ENCODE assay signal across 14 cellular contexts in the genomic region with DNA sequence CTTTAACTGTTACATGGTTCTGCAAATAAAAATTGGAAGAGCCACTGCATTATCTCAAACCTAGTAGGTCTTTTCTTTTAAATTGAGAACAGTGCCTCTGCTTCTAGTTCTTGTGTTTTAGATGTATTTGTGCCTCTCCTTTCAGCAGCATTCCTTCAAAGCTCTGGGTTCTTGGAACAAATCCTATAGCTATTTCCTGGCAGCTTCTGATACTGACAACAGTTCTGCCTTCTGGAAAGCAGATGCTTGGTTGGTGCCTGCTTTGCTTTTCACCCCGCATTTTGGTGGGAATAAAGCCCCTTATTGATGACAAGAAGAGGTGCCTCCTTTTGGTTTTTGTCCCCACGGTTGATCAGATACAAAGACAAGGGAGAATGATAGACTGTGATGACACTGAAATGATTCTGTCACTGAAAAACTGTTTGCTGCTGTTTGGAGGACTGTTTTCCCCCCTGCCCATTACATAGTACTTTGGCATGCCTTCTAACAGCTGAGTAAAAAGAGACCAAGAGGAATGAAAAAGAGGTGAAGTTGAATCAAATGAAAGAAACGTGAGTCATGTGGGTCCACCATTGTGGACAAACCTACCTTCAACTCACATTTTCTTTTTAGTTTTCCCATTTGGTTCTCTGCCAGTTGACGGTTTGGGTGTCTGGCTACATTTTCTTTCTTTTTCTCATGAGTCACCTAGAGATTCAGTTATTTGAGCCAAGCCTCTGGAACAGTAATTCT. TPM values are rescaled to one million over a fixed set of nuclear protein-coding genes. Genes with fewer than 3 reads are reported as not detected.
DNase-seq lines count a peak whose midpoint lies in the region; ATAC-seq, FAIRE-seq and TF ChIP-seq lines count a peak whose summit lies in the region.
"Had no signal": no experiment of that assay in that cellular context is flagged by ENCODE, and none has a peak within 500 bp of the region (broad histone marks: within the 10 kb centered on the region; RNA-seq: fewer than 3 reads in every experiment).

No MANE protein-coding gene starts in this region.

- dilution Hi-C loops in endothelial cell of umbilical vein (cut with MboI; ENCODE audit: extremely low pct_ligation_motif_present, low sequenced_read_pairs), result no loop called here

- no peak overlapping the region for H3K9ac ChIP-seq in endothelial cell of umbilical vein (replicated peaks; ENCODE audit: extremely low read depth, insufficient read depth, low read length)

- H3K79me2 ChIP-seq in endothelial cell of umbilical vein (ENCODE audit: control insufficient read depth, insufficient read depth, low read length), result no peaks in the 10 kb centered on the region

- no peaks in the 10 kb centered on the region for H4K20me1 ChIP-seq in endothelial cell of umbilical vein (replicated peaks; ENCODE audit: control insufficient read depth, extremely low read depth, insufficient read depth, low read length)

- H3K36me3 ChIP-seq in endothelial cell of umbilical vein (ENCODE audit: control insufficient read depth in 2 of 2, extremely low read depth in 1 of 2, insufficient read depth in 2 of 2, low read length in 2 of 2), result peaks cover 2 to 10% of the 10 kb centered on the region in 2 experiments

- peak; percentile 34 for FAIRE-seq in RCC 7860 (lab: Jason Lieb, UNC)
- FAIRE-seq in endothelial cell of umbilical vein (lab: Jason Lieb, UNC), result peak; percentile 54
- FAIRE-seq: frontal cortex, kidney had no signal

- no peak for ATAC-seq in GM21528 (IDR thresholded peaks at IDR 0.05; ENCODE audit: low FRiP score, unreplicated experiment)
- no peak for ATAC-seq in HG02938 (IDR thresholded peaks at IDR 0.05; ENCODE audit: unreplicated experiment)
- ATAC-seq: right lobe of liver had no signal

- no peak overlapping the region for H3K4me3 Mint-ChIP-seq in activated naive CD8-positive, alpha-beta T cell treated with anti-CD3 and anti-CD28 coated beads for 36 hours
- H3K4me3 Mint-ChIP-seq: activated CD4-positive, alpha-beta T cell treated with anti-CD3 and anti-CD28 coated beads, Interleukin-2, amount 10 ng/mL, durations not matched to agents 7 days and 5 days had no signal

- CTCF ChIA-PET in endothelial cell of umbilical vein (lab: Charles Lee), result no interaction called here

- H3K4me1 ChIP-seq in endothelial cell of umbilical vein (ENCODE audit: control insufficient read depth, extremely low read depth, insufficient read depth, low read length), result no peaks in the 10 kb centered on the region

- DNase-seq in EH (ENCODE audit: low read depth) (peak; percentile 71), RCC 7860 (ENCODE audit: low spot score) (peak; percentile 25), endothelial cell of umbilical vein (ENCODE audit: low read depth, low spot score) (no peak), occipital lobe (lab: John Stamatoyannopoulos, UW) (peak; percentile 7), 8988T (no peak)
- DNase-seq in activated naive CD8-positive, alpha-beta T cell treated with anti-CD3 and anti-CD28 coated beads for 36 hours, result no peak
- DNase-seq: activated CD4-positive, alpha-beta T cell treated with anti-CD3 and anti-CD28 coated beads, Interleukin-2, amount 10 ng/mL, durations not matched to agents 7 days and 5 days; caudate nucleus; kidney; right lobe of liver had no signal

- no peaks in the 10 kb centered on the region for H3K9me1 ChIP-seq in endothelial cell of umbilical vein (replicated peaks; ENCODE audit: control insufficient read depth, extremely low read depth, insufficient read depth, low read length)

- H3K27me3 Mint-ChIP-seq in activated naive CD8-positive, alpha-beta T cell treated with anti-CD3 and anti-CD28 coated beads for 36 hours, result no peaks in the 10 kb centered on the region
- H3K27me3 Mint-ChIP-seq: activated CD4-positive, alpha-beta T cell treated with anti-CD3 and anti-CD28 coated beads, Interleukin-2, amount 10 ng/mL, durations not matched to agents 7 days and 5 days had no signal

- POLR2A ChIA-PET in endothelial cell of umbilical vein (lab: Charles Lee), result no interaction called here

- no peak overlapping the region for H3K27ac Mint-ChIP-seq in activated naive CD8-positive, alpha-beta T cell treated with anti-CD3 and anti-CD28 coated beads for 36 hours
- H3K27ac Mint-ChIP-seq: activated CD4-positive, alpha-beta T cell treated with anti-CD3 and anti-CD28 coated beads, Interleukin-2, amount 10 ng/mL, durations not matched to agents 7 days and 5 days; activated T-helper 2 cell treated with anti-CD3 and anti-CD28 coated beads, Interferon-gamma antibody, Interleukin-2, Interleukin-4, amounts not matched to agents 10 μg/mL and 5 μg/mL and 100 μg/mL, durations not matched to agents 14 hours and 24 hours and 36 hours had no signal

- H3K4me1 Mint-ChIP-seq in activated naive CD8-positive, alpha-beta T cell treated with anti-CD3 and anti-CD28 coated beads for 36 hours, result peaks cover 9% of the 10 kb centered on the region

- BruUV-seq in endothelial cell of umbilical vein (replicated peaks; lab: Mats Ljungman, UMichigan), result no TSS peak

- H3K4me2 ChIP-seq in endothelial cell of umbilical vein (ENCODE audit: insufficient read depth, low read length), result no peak overlapping the region

- H3K27ac ChIP-seq in endothelial cell of umbilical vein (ENCODE audit: insufficient read depth, low read depth, low read length), result no peak overlapping the region
- H3K27ac ChIP-seq: right lobe of liver had no signal

- no peak for TF ChIP-seq CTCF in endothelial cell of umbilical vein (IDR thresholded peaks at IDR 0.05; ENCODE audit: extremely low read depth in 1 of 2, insufficient read depth in 1 of 2, low read depth in 1 of 2, low read length in 2 of 2)

- no peak overlapping the region for H2AFZ ChIP-seq in endothelial cell of umbilical vein (ENCODE audit: low read depth, low read length)

- no peaks in the 10 kb centered on the region for H3K9me3 ChIP-seq in endothelial cell of umbilical vein (replicated peaks; ENCODE audit: control insufficient read depth, insufficient read depth, low read length)
- H3K9me3 ChIP-seq: right lobe of liver had no signal

- no peak overlapping the region for H3K4me3 ChIP-seq in endothelial cell of umbilical vein (replicated peaks in 1 of 3; ENCODE audit: insufficient read depth in 1 of 3, low read depth in 1 of 3, low read length in 3 of 3)
- H3K4me3 ChIP-seq: right lobe of liver had no signal

- intact Hi-C loops in endothelial cell of umbilical vein (cut with micrococcal nuclease), result no loop called here

- no peaks in the 10 kb centered on the region for H3K27me3 ChIP-seq in endothelial cell of umbilical vein (ENCODE audit: control insufficient read depth in 2 of 2, insufficient read depth in 2 of 2, low read length in 2 of 2)
- H3K27me3 ChIP-seq: right lobe of liver had no signal

- peaks cover 49% of the 10 kb centered on the region for H3K36me3 Mint-ChIP-seq in activated naive CD8-positive, alpha-beta T cell treated with anti-CD3 and anti-CD28 coated beads for 36 hours

- no peak for TF ChIP-seq POLR2A in endothelial cell of umbilical vein (IDR thresholded peaks at IDR 0.05; ENCODE audit: low read depth, low read length)

- H3K9me3 Mint-ChIP-seq in activated naive CD8-positive, alpha-beta T cell treated with anti-CD3 and anti-CD28 coated beads for 36 hours, result no peaks in the 10 kb centered on the region
- H3K9me3 Mint-ChIP-seq: activated CD4-positive, alpha-beta T cell treated with anti-CD3 and anti-CD28 coated beads, Interleukin-2, amount 10 ng/mL, durations not matched to agents 7 days and 5 days; activated T-helper 2 cell treated with anti-CD3 and anti-CD28 coated beads, Interferon-gamma antibody, Interleukin-2, Interleukin-4, amounts not matched to agents 10 μg/mL and 5 μg/mL and 100 μg/mL, durations not matched to agents 14 hours and 24 hours and 36 hours had no signal

TF ChIP-seq in endothelial cell of umbilical vein, 7 proteins besides CTCF, POLR2A, EP300 and RAD21:
- TF ChIP-seq POLR2AphosphoS5 (IDR thresholded peaks at IDR 0.05; ENCODE audit: insufficient read depth, low read depth, low read length) (no peak), GATA2 (IDR thresholded peaks at IDR 0.05; ENCODE audit: insufficient read depth, insufficient read length, low read depth, low read length) (no peak), MYC (IDR thresholded peaks at IDR 0.05; ENCODE audit: low read depth, low read length) (no peak), FOS (IDR thresholded peaks at IDR 0.05; ENCODE audit: borderline replicate concordance, insufficient read depth, low read length) (no peak), JUN (IDR thresholded peaks at IDR 0.05; ENCODE audit: borderline replicate concordance, insufficient read depth, insufficient read length, low read depth) (no peak), EZH2 (IDR thresholded peaks at IDR 0.05; ENCODE audit: borderline replicate concordance, low read depth, low read length, severe bottlenecking) (no peak)
- TF ChIP-seq, protein P1, sequence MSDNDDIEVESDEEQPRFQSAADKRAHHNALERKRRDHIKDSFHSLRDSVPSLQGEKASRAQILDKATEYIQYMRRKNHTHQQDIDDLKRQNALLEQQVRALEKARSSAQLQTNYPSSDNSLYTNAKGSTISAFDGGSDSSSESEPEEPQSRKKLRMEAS (IDR thresholded peaks at IDR 0.05; ENCODE audit: insufficient read depth, insufficient read length), result no peak

RNA-seq across cellular contexts. Expression of a gene that starts 5.6 kb away (rescaled TPM):
- 6.2 and 6.7 TPM in 2 replicates for total RNA-seq in endothelial cell of umbilical vein
- polyA plus RNA-seq in endothelial cell of umbilical vein, result 4.1 and 4.3 TPM in 2 replicates
- 5.0 and 5.2 TPM in 2 replicates for polyA plus RNA-seq in endothelial cell of umbilical vein (2011; cell fraction: cytosol; rRNA removed)
- polyA plus RNA-seq in endothelial cell of umbilical vein (2011; cell fraction: nucleus; rRNA removed), result 9.5 and 11.7 TPM in 2 replicates
- polyA plus RNA-seq in endothelial cell of umbilical vein (2012), result 6.0 and 7.7 TPM in 2 replicates
- polyA minus RNA-seq in endothelial cell of umbilical vein, result 4.6 and 7.2 TPM in 2 replicates
- 8.9 TPM for polyA minus RNA-seq in endothelial cell of umbilical vein (2011; cell fraction: cytosol; rRNA and poly(A)+ RNA removed)
- 4.7 and 7.7 TPM in 2 replicates for polyA minus RNA-seq in endothelial cell of umbilical vein (2011; cell fraction: nucleus; rRNA and poly(A)+ RNA removed)
- 10.5 TPM for total RNA-seq in occipital lobe
- 10 to 100 TPM; 14.4 to 14.9 TPM for total RNA-seq in activated naive CD8-positive, alpha-beta T cell treated with anti-CD3 and anti-CD28 coated beads for 36 hours

RNA-seq across cellular contexts. Expression of a gene that starts 5.7 kb away (rescaled TPM):
- total RNA-seq in endothelial cell of umbilical vein (58.0 and 67.1 TPM in 2 replicates), occipital lobe (69.4 TPM)
- 52.3 and 56.0 TPM in 2 replicates for polyA plus RNA-seq in endothelial cell of umbilical vein
- 60.4 and 61.2 TPM in 2 replicates for polyA plus RNA-seq in endothelial cell of umbilical vein (2011; cell fraction: cytosol; rRNA removed)
- polyA plus RNA-seq in endothelial cell of umbilical vein (2011; cell fraction: nucleus; rRNA removed), result 55.9 and 69.8 TPM in 2 replicates
- 36.8 and 50.1 TPM in 2 replicates for polyA plus RNA-seq in endothelial cell of umbilical vein (2012)
- 65.2 and 132 TPM in 2 replicates for polyA minus RNA-seq in endothelial cell of umbilical vein
- polyA minus RNA-seq in endothelial cell of umbilical vein (2011; cell fraction: cytosol; rRNA and poly(A)+ RNA removed), result 99.1 TPM
- 54.7 and 79.2 TPM in 2 replicates for polyA minus RNA-seq in endothelial cell of umbilical vein (2011; cell fraction: nucleus; rRNA and poly(A)+ RNA removed)
- total RNA-seq in activated naive CD8-positive, alpha-beta T cell treated with anti-CD3 and anti-CD28 coated beads for 36 hours, result 100 to 1,000 TPM; 102 TPM

Comparison
In these comparisons a context has a peak if more than half of its experiments do, and no peak if none do; other contexts are left out.
1. DNase-seq: peak in EH (single experiment), RCC 7860 (single experiment) and occipital lobe (single experiment); none in endothelial cell of umbilical vein (single experiment), activated naive CD8-positive, alpha-beta T cell treated with anti-CD3 and anti-CD28 coated beads for 36 hours (single experiment) and 8988T (single experiment).